10 cellular contexts compared by ENCODE assay signal in genomic region chr14:52840916-52841315, GRCh38. TPM values are rescaled to one million over a fixed set of nuclear protein-coding genes. Genes with fewer than 3 reads are reported as not detected.
A peak's percentile ranks its signal among the peaks of the same experiment; 100 is the strongest.
DNase-seq lines count a peak whose midpoint lies in the region; ATAC-seq and TF ChIP-seq lines count a peak whose summit lies in the region.
"Had no signal": no experiment of that assay in that cellular context is flagged by ENCODE, and none has a peak within 500 bp of the region (broad histone marks: within the 10 kb centered on the region; RNA-seq: fewer than 3 reads in every experiment).

No MANE protein-coding gene starts in this region.

- DNase-seq in GM20000 (ENCODE audit: low spot score) (peak; percentile 12), RWPE2 (ENCODE audit: low spot score) (no peak), foreskin keratinocyte (peak; percentile 14 to 38), skeletal muscle cell (ENCODE audit: low read depth) (peak; percentile 43), NCI-H2029 (lab: John Stamatoyannopoulos, UW) (no peak), GM19238 (ENCODE audit: insufficient read length, low spot score) (no peak), neuronal stem cell (ENCODE audit: low spot score) (no peak)
- DNase-seq: activated CD4-positive, alpha-beta T cell treated with anti-CD3 and anti-CD28 coated beads, Interleukin-2, amount 50 U/mL, for 48 hours; stimulated activated CD4-positive, alpha-beta T cell treated with anti-CD3 and anti-CD28 coated beads, Interleukin-4, amount 100 ng/mL, for 4 hours had no signal

- no peak overlapping the region for H3K9ac ChIP-seq in neuronal stem cell (ENCODE audit: low read depth, low read length, poor library complexity)

- H3K36me3 ChIP-seq in RWPE2 (ENCODE audit: low read depth) (no peaks in the 10 kb centered on the region), neuronal stem cell (replicated peaks in 1 of 2; ENCODE audit: control insufficient read depth in 2 of 2, insufficient read depth in 2 of 2, low read length in 2 of 2) (no peaks in the 10 kb centered on the region)

- no CpG with 5 or more reads among the region's 2 CpGs for WGBS in neuronal stem cell (ENCODE audit: extremely low coverage in 2 of 2, insufficient read length in 2 of 2, insufficient replicate concordance in 1 of 2), 2 donors

- ATAC-seq in RWPE2 (ENCODE audit: low read depth): peak; percentile 91
- ATAC-seq in foreskin keratinocyte: peak; percentile 89
- no peak for ATAC-seq in HG02642 (IDR thresholded peaks at IDR 0.05; ENCODE audit: poor library complexity, unreplicated experiment)

- H2BK120ac ChIP-seq in neuronal stem cell (ENCODE audit: low read depth, low read length): no peak overlapping the region

- H3K14ac ChIP-seq in neuronal stem cell (ENCODE audit: low read length): no peak overlapping the region

- H3K9me3 ChIP-seq in RWPE2 (ENCODE audit: severe bottlenecking): no peaks in the 10 kb centered on the region
- H3K9me3 ChIP-seq in neuronal stem cell (replicated peaks in 1 of 2; ENCODE audit: control insufficient read depth in 2 of 2, insufficient read depth in 1 of 2, low read depth in 1 of 2, low read length in 2 of 2): no peaks in the 10 kb centered on the region

- H3K18ac ChIP-seq in neuronal stem cell (ENCODE audit: low read length): no peak overlapping the region

- no peak overlapping the region for H2BK15ac ChIP-seq in neuronal stem cell (ENCODE audit: low read length)

- no peak overlapping the region for H3K4ac ChIP-seq in neuronal stem cell (ENCODE audit: low read length)

- H3K27me3 ChIP-seq in RWPE2 (ENCODE audit: insufficient read depth, poor library complexity, severe bottlenecking) (no peaks in the 10 kb centered on the region), foreskin keratinocyte (no peaks in the 10 kb centered on the region), neuronal stem cell (ENCODE audit: control insufficient read depth in 3 of 3, insufficient read depth in 3 of 3, low read depth in 1 of 3, low read length in 3 of 3) (no peaks in the 10 kb centered on the region)

- H4K8ac ChIP-seq in neuronal stem cell (ENCODE audit: low read depth, low read length): no peak overlapping the region

- no peak overlapping the region for H2AK5ac ChIP-seq in neuronal stem cell (ENCODE audit: low read depth, low read length)

- H4K91ac ChIP-seq in neuronal stem cell (ENCODE audit: low read depth, low read length, poor library complexity): no peak overlapping the region

- no peak overlapping the region for H3K4me2 ChIP-seq in neuronal stem cell (ENCODE audit: insufficient read depth, low read length, poor library complexity, severe bottlenecking)

- no peak overlapping the region for H3K23ac ChIP-seq in neuronal stem cell (ENCODE audit: low read depth, low read length, poor library complexity)

- no peak overlapping the region for H3K4me3 ChIP-seq in RWPE2 (ENCODE audit: severe bottlenecking)
- H3K4me3 ChIP-seq in skeletal muscle cell (ENCODE audit: low read depth, low read length): no peak overlapping the region
- no peak overlapping the region for H3K4me3 ChIP-seq in neuronal stem cell (ENCODE audit: low read length in 2 of 2)

- H3K4me1 ChIP-seq in RWPE2 (ENCODE audit: insufficient read depth, poor library complexity, severe bottlenecking): peaks cover 11% of the 10 kb centered on the region
- H3K4me1 ChIP-seq in foreskin keratinocyte: peaks cover 12% of the 10 kb centered on the region
- H3K4me1 ChIP-seq in neuronal stem cell (ENCODE audit: control insufficient read depth in 2 of 2, insufficient read depth in 1 of 2, low read depth in 1 of 2, low read length in 2 of 2): peaks cover 2 to 5% of the 10 kb centered on the region in 2 donors

- no peaks in the 10 kb centered on the region for H3K79me1 ChIP-seq in neuronal stem cell (ENCODE audit: low read depth, low read length)

- TF ChIP-seq CTCF in GM20000 (IDR thresholded peaks at IDR 0.05; ENCODE audit: extremely low read depth, missing control alignments) (no peak), RWPE2 (IDR thresholded peaks at IDR 0.05; ENCODE audit: poor library complexity, severe bottlenecking) (no peak), foreskin keratinocyte (conservative IDR thresholded peaks at IDR 0.05) (no peak)

- H2BK5ac ChIP-seq in neuronal stem cell (ENCODE audit: low read length): no peak overlapping the region

- no peak overlapping the region for H2AFZ ChIP-seq in neuronal stem cell (ENCODE audit: low read length)

- H2BK12ac ChIP-seq in neuronal stem cell (ENCODE audit: low read length): no peak overlapping the region

- H3K27ac ChIP-seq in RWPE2 (ENCODE audit: poor library complexity, severe bottlenecking): no peak overlapping the region
- no peak overlapping the region for H3K27ac ChIP-seq in foreskin keratinocyte
- H3K27ac ChIP-seq in neuronal stem cell (replicated peaks; ENCODE audit: low read length): no peak overlapping the region

RNA-seq across cellular contexts. Expression of gene GNPNAT1, which starts 49.5 kb away (rescaled TPM):
- 41.1 and 41.7 TPM in 2 replicates for total RNA-seq in foreskin keratinocyte
- 20.4 and 23.9 TPM in 2 replicates for polyA plus RNA-seq in foreskin keratinocyte
- polyA plus RNA-seq in neuronal stem cell (2013, experiment 1 of 2): 28.3 TPM
- polyA plus RNA-seq in neuronal stem cell (2013, experiment 2 of 2): 26.1 TPM

Comparison
In these comparisons a context has a peak if more than half of its experiments do, and no peak if none do; other contexts are left out.
1. DNase-seq: peak in GM20000 (single experiment), foreskin keratinocyte (2 of 2) and skeletal muscle cell (single experiment); none in RWPE2 (single experiment), NCI-H2029 (single experiment), GM19238 (single experiment) and neuronal stem cell (single experiment).